12 cellular contexts compared by ENCODE assay signal in genomic region chr2:55097083-55097461, GRCh38. TPM values are rescaled to one million over a fixed set of nuclear protein-coding genes. Genes with fewer than 3 reads are reported as not detected.
DNase-seq lines count a peak whose midpoint lies in the region; ATAC-seq and TF ChIP-seq lines count a peak whose summit lies in the region.
"Had no signal": no experiment of that assay in that cellular context is flagged by ENCODE, and none has a peak within 500 bp of the region (broad histone marks: within the 10 kb centered on the region; RNA-seq: fewer than 3 reads in every experiment).

No MANE protein-coding gene starts in this region.

- H2BK15ac ChIP-seq in IMR-90 (ENCODE audit: low read depth, low read length), result peak overlapping the region; percentile 89

- H2BK5ac ChIP-seq in IMR-90 (ENCODE audit: low read depth, low read length, poor library complexity, severe bottlenecking), result peak overlapping the region; percentile 69

- TF ChIP-seq EP300 in suprapubic skin (IDR thresholded peaks at IDR 0.05), result no peak

- H2AK9ac ChIP-seq in IMR-90 (replicated peaks; ENCODE audit: low read depth, low read length, poor library complexity), result no peak overlapping the region

- 0 out of 2 replicates have a peak overlapping the region, but pooled peaks have one; percentile 28 for H3K23ac ChIP-seq in IMR-90 (ENCODE audit: low read depth, low read length)

- POLR2A ChIA-PET in IMR-90 (lab: Charles Lee; ENCODE audit: unreplicated experiment), result interaction anchor here (0.6 to 0.7 kb wide), 2 partner anchors 10 to 55 kb away, joined by 5 to 9 read pairs; no protein-coding TSS in a partner anchor

- H3K27me3 ChIP-seq in IMR-90 (ENCODE audit: control insufficient read depth, insufficient read depth, low read length), result no peaks in the 10 kb centered on the region
- no peaks in the 10 kb centered on the region for H3K27me3 ChIP-seq in brain microvascular endothelial cell (replicated peaks)
- no peaks in the 10 kb centered on the region for H3K27me3 ChIP-seq in suprapubic skin

- H3K27ac ChIP-seq in IMR-90 (ENCODE audit: insufficient read depth, low read length) (peak overlapping the region; percentile 68), brain microvascular endothelial cell (peak overlapping the region; percentile 25), suprapubic skin (peak overlapping the region; percentile 26)

- dilution Hi-C loops in IMR-90 (cut with HindIII; ENCODE audit: low sequenced_read_pairs, unreplicated experiment), result no loop called here

- BruUV-seq in IMR-90 (replicated peaks; lab: Mats Ljungman, UMichigan), result no TSS peak

- ATAC-seq in IMR-90 (ENCODE audit: low read depth), result peak; percentile 16; the same call in 1 of the 2 replicates
- ATAC-seq in mucosa of descending colon, result peak; percentile 21

- TF ChIP-seq CTCF in IMR-90 (conservative IDR thresholded peaks at IDR 0.05; ENCODE audit: low read depth, low read length) (no peak), brain microvascular endothelial cell (IDR thresholded peaks at IDR 0.05; ENCODE audit: low read depth, low read length, missing control alignments) (no peak), mucosa of descending colon (IDR thresholded peaks at IDR 0.05) (no peak), suprapubic skin (IDR thresholded peaks at IDR 0.05) (no peak)

- no peak overlapping the region for H3K4me2 ChIP-seq in IMR-90 (ENCODE audit: low read depth, low read length)

- H3K9ac ChIP-seq in IMR-90 (ENCODE audit: low read depth, low read length), result no peak overlapping the region

- H3K9me1 ChIP-seq in IMR-90 (ENCODE audit: insufficient read depth, low read length), result peaks cover 21% of the 10 kb centered on the region

- intact Hi-C loops in IMR-90 (cut with micrococcal nuclease), result no loop called here
- intact Hi-C loops in mucosa of descending colon (cut with DNase I, micrococcal nuclease), result no loop called here

- no peak overlapping the region for H2AK5ac ChIP-seq in IMR-90 (ENCODE audit: low read depth, low read length)

- CTCF ChIA-PET in IMR-90 (lab: Yijun Ruan, JAX), result interaction anchor here (0.6 to 1.2 kb wide), 3 partner anchors 18 to 64 kb away, joined by 3 to 5 read pairs (median 4); partner anchors contain the start of gene RTN4

- peak overlapping the region; percentile 88 for H4K91ac ChIP-seq in IMR-90 (ENCODE audit: insufficient read depth, low read depth, low read length)

- H2AFZ ChIP-seq in IMR-90 (replicated peaks; ENCODE audit: low read length, poor library complexity), result no peak overlapping the region

- no peaks in the 10 kb centered on the region for H3K36me3 ChIP-seq in IMR-90 (ENCODE audit: control insufficient read depth, insufficient read depth, low read length)
- no peaks in the 10 kb centered on the region for H3K36me3 ChIP-seq in brain microvascular endothelial cell (replicated peaks)
- no peaks in the 10 kb centered on the region for H3K36me3 ChIP-seq in mucosa of descending colon (ENCODE audit: low read depth)
- no peaks in the 10 kb centered on the region for H3K36me3 ChIP-seq in suprapubic skin

- no peak for TF ChIP-seq RAD21 in IMR-90 (IDR thresholded peaks at IDR 0.05; ENCODE audit: low read length)

- H3K14ac ChIP-seq in IMR-90 (replicated peaks; ENCODE audit: low read depth, low read length), result peak overlapping the region; percentile 80; the same call in 1 of the 2 replicates

- H3K9me3 ChIP-seq in IMR-90 (ENCODE audit: control insufficient read depth, insufficient read depth, low read length), result no peaks in the 10 kb centered on the region
- no peaks in the 10 kb centered on the region for H3K9me3 ChIP-seq in mucosa of descending colon
- no peaks in the 10 kb centered on the region for H3K9me3 ChIP-seq in suprapubic skin

- in situ Hi-C loops in IMR-90 (cut with MboI; ENCODE audit: low sequenced_read_pairs), result no loop called here
- in situ Hi-C loops in brain microvascular endothelial cell (cut with HindIII; ENCODE audit: low pct_ligation_motif_present, low sequenced_read_pairs), result no loop called here

- peak overlapping the region; percentile 93 for H2BK20ac ChIP-seq in IMR-90 (ENCODE audit: low read depth, low read length)

- peak overlapping the region; percentile 84 for H2BK120ac ChIP-seq in IMR-90 (ENCODE audit: low read depth, low read length)

- H3K4me1 ChIP-seq in IMR-90 (ENCODE audit: control insufficient read depth, insufficient read depth, low read length) (peaks cover 35% of the 10 kb centered on the region), mucosa of descending colon (ENCODE audit: low read depth) (peaks cover 3% of the 10 kb centered on the region), suprapubic skin (peaks cover 33% of the 10 kb centered on the region)

- H4K20me1 ChIP-seq in IMR-90 (ENCODE audit: insufficient read depth, low read length), result no peaks in the 10 kb centered on the region

- no peak overlapping the region; the same call in 1 of the 2 replicates for H3K18ac ChIP-seq in IMR-90 (ENCODE audit: low read depth, low read length)

- H3K56ac ChIP-seq in IMR-90 (ENCODE audit: extremely low read depth, insufficient read depth, low read length), result no peak overlapping the region

- H4K5ac ChIP-seq in IMR-90 (ENCODE audit: low read depth, low read length), result no peak overlapping the region; the same call in 1 of the 2 replicates

- H3K4ac ChIP-seq in IMR-90 (ENCODE audit: low read depth, low read length), result peak overlapping the region; percentile 78

- H4K8ac ChIP-seq in IMR-90 (ENCODE audit: low read depth in 2 of 2, low read length in 2 of 2), result peak overlapping the region; percentile 49 to 59

- WGBS in IMR-90 (ENCODE audit: extremely low coverage in 2 of 2, insufficient read length in 1 of 2), 2 experiments, result 60% methylated on average over 1 of the region's 1 CpG; no CpG with 5 or more reads in 1 of the 2 experiments
- 74% methylated on average over 1 of the region's 1 CpG for WGBS in suprapubic skin

- H3K4me3 ChIP-seq in IMR-90 (ENCODE audit: insufficient read depth, low read depth, low read length) (no peak overlapping the region), brain microvascular endothelial cell (ENCODE audit: low read depth, low read length) (no peak overlapping the region), mucosa of descending colon (no peak overlapping the region), suprapubic skin (no peak overlapping the region)
- H3K4me3 ChIP-seq: lung had no signal

- peaks cover 23 to 51% of the 10 kb centered on the region in 2 experiments for H3K79me1 ChIP-seq in IMR-90 (ENCODE audit: low read depth in 1 of 2, low read length in 2 of 2)

- TF ChIP-seq POLR2A in IMR-90 (IDR thresholded peaks at IDR 0.05; ENCODE audit: low read depth, low read length) (no peak), suprapubic skin (IDR thresholded peaks at IDR 0.05) (no peak)

- DNase-seq in IMR-90 (no peak), brain microvascular endothelial cell (no peak), mucosa of descending colon (no peak), suprapubic skin (ENCODE audit: low spot score in 2 of 2) (no peak), CD1c-positive myeloid dendritic cell (ENCODE audit: extremely low spot score) (no peak), NCI-H1417 treated with DMSO at 0.1 percent for 48 hours (lab: John Stamatoyannopoulos, UW) (no peak), NCI-H128 (lab: John Stamatoyannopoulos, UW; ENCODE audit: unreplicated experiment) (no peak)
- DNase-seq: activated naive CD4-positive, alpha-beta T cell; CD4-positive, CD25-positive, alpha-beta regulatory T cell; NCI-H2107; nucleus accumbens had no signal

TF ChIP-seq in IMR-90, 13 proteins besides CTCF, POLR2A, EP300 and RAD21:
- TF ChIP-seq SMC3 (IDR thresholded peaks at IDR 0.05; ENCODE audit: low read depth, low read length) (no peak), USF2 (IDR thresholded peaks at IDR 0.05; ENCODE audit: low read depth, low read length) (no peak), MXI1 (IDR thresholded peaks at IDR 0.05; ENCODE audit: borderline replicate concordance, low read depth, low read length) (no peak), NFE2L2 (IDR thresholded peaks at IDR 0.05; ENCODE audit: low read depth, low read length) (no peak), BHLHE40 (IDR thresholded peaks at IDR 0.05; ENCODE audit: low read depth, low read length) (no peak)

RNA-seq across cellular contexts. Expression of gene RTN4, which starts 46.8 kb away (rescaled TPM):
- total RNA-seq in IMR-90 (2012; rRNA removed) (77.8 and 216 TPM in 2 replicates), mucosa of descending colon (100 to 1,000 TPM; 219 to 278 (median 224) TPM), suprapubic skin (100 to 1,000 TPM; 234 to 395 (median 319) TPM)
- 466 and 588 TPM in 2 replicates for polyA plus RNA-seq in IMR-90 (2012; rRNA removed)
- 457 and 1,011 TPM in 2 replicates for polyA plus RNA-seq in IMR-90 (2012; cell fraction: cytosol; rRNA removed)
- 258 and 509 TPM in 2 replicates for polyA plus RNA-seq in IMR-90 (2012; cell fraction: nucleus; rRNA removed; ENCODE audit: low replicate concordance)
